In genomic region chr16:82562183-82562677, GRCh38 we compare ENCODE assay signal across 22 cellular contexts.
DNase-seq lines count a peak whose midpoint lies in the region; ATAC-seq, FAIRE-seq and TF ChIP-seq lines count a peak whose summit lies in the region.
"Had no signal": no experiment of that assay in that cellular context is flagged by ENCODE, and none has a peak within 500 bp of the region (broad histone marks: within the 10 kb centered on the region; RNA-seq: fewer than 3 reads in every experiment).

No MANE protein-coding gene starts in this region.

- peak overlapping the region in 1 of 2 donors; percentile 59 for H3K27ac Mint-ChIP-seq in effector memory CD8-positive, alpha-beta T cell
- H3K27ac Mint-ChIP-seq in stimulated activated effector memory CD8-positive, alpha-beta T cell treated with anti-CD3 and anti-CD28 coated beads, Interleukin-12 subunit alpha, Interleukin-12 subunit beta, amount 100 ng/mL, for 72 hours: no peak overlapping the region
- H3K27ac Mint-ChIP-seq: CD4-positive, alpha-beta T cell; CD8-positive, alpha-beta T cell had no signal

- no peak for TF ChIP-seq EP300 in GM12878 (IDR thresholded peaks at IDR 0.05; ENCODE audit: borderline replicate concordance in 1 of 2, control insufficient read depth in 1 of 2, low read depth in 2 of 2, low read length in 2 of 2)

- H2AFZ ChIP-seq in GM12878 (ENCODE audit: control insufficient read depth, low read depth, low read length): no peak overlapping the region

- peaks cover 0 to 5% of the 10 kb centered on the region in 2 donors for H3K4me1 Mint-ChIP-seq in effector memory CD8-positive, alpha-beta T cell (ENCODE audit: low read depth in 2 of 2)
- H3K4me1 Mint-ChIP-seq in stimulated activated effector memory CD8-positive, alpha-beta T cell treated with anti-CD3 and anti-CD28 coated beads, Interleukin-12 subunit alpha, Interleukin-12 subunit beta, amount 100 ng/mL, for 72 hours: no peaks in the 10 kb centered on the region

- no peak overlapping the region for H3K27ac ChIP-seq in GM12878 (ENCODE audit: control insufficient read depth, insufficient read depth)
- no peak overlapping the region for H3K27ac ChIP-seq in small intestine (ENCODE audit: low read depth in 1 of 2, low read length in 1 of 2)
- H3K27ac ChIP-seq: BLaER1, C4-2B had no signal

- no peak overlapping the region for H3K4me3 Mint-ChIP-seq in effector memory CD8-positive, alpha-beta T cell
- no peak overlapping the region for H3K4me3 Mint-ChIP-seq in stimulated activated effector memory CD8-positive, alpha-beta T cell treated with anti-CD3 and anti-CD28 coated beads, Interleukin-12 subunit alpha, Interleukin-12 subunit beta, amount 100 ng/mL, for 72 hours
- H3K4me3 Mint-ChIP-seq: CD4-positive, alpha-beta T cell; CD8-positive, alpha-beta T cell had no signal

- CTCF ChIA-PET in GM12878 (lab: Yijun Ruan, JAX): no interaction called here

- BruUV-seq in GM12878 (replicated peaks; lab: Mats Ljungman, UMichigan): no TSS peak

- SMC1A ChIA-PET in GM12878 (lab: Charles Lee; ENCODE audit: uncharacterized antibody, unreplicated experiment): no interaction called here

- no peak for TF ChIP-seq RAD21 in GM12878 (IDR thresholded peaks at IDR 0.05; ENCODE audit: insufficient read depth, low read depth, low read length)

- 32% methylated on average over 4 of the region's 4 CpGs for WGBS in GM12878 (ENCODE audit: insufficient coverage, insufficient replicate concordance, low lambda C conversion rate, missing lambda C conversion rate)
- WGBS in small intestine, 3 donors: 73 to 83% (median 81%) methylated on average over 4 of the region's 4 CpGs

- no peaks in the 10 kb centered on the region for H4K20me1 ChIP-seq in GM12878 (ENCODE audit: control insufficient read depth, insufficient read depth)
- H4K20me1 ChIP-seq: BLaER1 had no signal

- ATAC-seq in GM12878: no peak
- peak; percentile 52 for ATAC-seq in effector memory CD8-positive, alpha-beta T cell (replicated peaks)
- ATAC-seq in stimulated activated effector memory CD8-positive, alpha-beta T cell treated with anti-CD3 and anti-CD28 coated beads, Interleukin-12 subunit alpha, Interleukin-12 subunit beta, amount 100 ng/mL, for 72 hours: peak; percentile 47
- ATAC-seq in HG03045 (IDR thresholded peaks at IDR 0.05; ENCODE audit: unreplicated experiment): no peak
- ATAC-seq: CD8-positive, alpha-beta T cell had no signal

- no peaks in the 10 kb centered on the region for H3K27me3 ChIP-seq in GM12878 (replicated peaks in 1 of 2; ENCODE audit: control insufficient read depth in 2 of 2, insufficient read depth in 2 of 2, low read length in 1 of 2)
- H3K27me3 ChIP-seq in small intestine (ENCODE audit: control insufficient read depth in 2 of 2, insufficient read depth in 2 of 2, low read length in 2 of 2): no peaks in the 10 kb centered on the region
- H3K27me3 ChIP-seq: BE2C, BLaER1 had no signal

- H3K79me2 ChIP-seq in GM12878 (ENCODE audit: control insufficient read depth, insufficient read depth, low read length): no peaks in the 10 kb centered on the region

- no peak for TF ChIP-seq POLR2A in GM12878 (IDR thresholded peaks at IDR 0.05; ENCODE audit: low read depth, low read length)

- intact Hi-C loops in GM12878 (cut with micrococcal nuclease; ENCODE audit: unreplicated experiment): no loop called here

- no peaks in the 10 kb centered on the region for H3K36me3 Mint-ChIP-seq in effector memory CD8-positive, alpha-beta T cell (ENCODE audit: insufficient read depth)
- H3K36me3 Mint-ChIP-seq in stimulated activated effector memory CD8-positive, alpha-beta T cell treated with anti-CD3 and anti-CD28 coated beads, Interleukin-12 subunit alpha, Interleukin-12 subunit beta, amount 100 ng/mL, for 72 hours: no peaks in the 10 kb centered on the region
- H3K36me3 Mint-ChIP-seq: CD8-positive, alpha-beta T cell had no signal

- H3K4me1 ChIP-seq in GM12878 (ENCODE audit: control insufficient read depth, insufficient read depth, low read length): no peaks in the 10 kb centered on the region
- H3K4me1 ChIP-seq in small intestine (ENCODE audit: control insufficient read depth in 2 of 2, insufficient read depth in 1 of 2, low read depth in 1 of 2, low read length in 1 of 2): no peaks in the 10 kb centered on the region
- H3K4me1 ChIP-seq: BE2C, Caco-2 had no signal

- RAD21 ChIA-PET in GM12878 (lab: Charles Lee; ENCODE audit: unreplicated experiment): no interaction called here

- H3K27me3 Mint-ChIP-seq in effector memory CD8-positive, alpha-beta T cell: peaks cover 0 to 9% of the 10 kb centered on the region in 2 donors
- H3K27me3 Mint-ChIP-seq: CD4-positive, alpha-beta T cell had no signal

- TF ChIP-seq CTCF in GM12878 (IDR thresholded peaks at IDR 0.05 in 2 of 3, conservative IDR thresholded peaks at IDR 0.05 in 1 of 3; ENCODE audit: control insufficient read depth in 2 of 3, extremely low read depth in 1 of 3, insufficient read depth in 1 of 3, low read depth in 3 of 3, low read length in 3 of 3): no peak

- no peak overlapping the region for H3K9ac ChIP-seq in GM12878 (ENCODE audit: control insufficient read depth, insufficient read depth, low read length)
- H3K9ac ChIP-seq: BLaER1 had no signal

- H3K36me3 ChIP-seq in GM12878 (ENCODE audit: control insufficient read depth in 2 of 2, insufficient read depth in 2 of 2, low read length in 1 of 2) (no peaks in the 10 kb centered on the region), small intestine (ENCODE audit: control insufficient read depth in 2 of 2, insufficient read depth in 2 of 2, low read length in 2 of 2) (no peaks in the 10 kb centered on the region)
- H3K36me3 ChIP-seq: BE2C, BLaER1 had no signal

- H3K9me3 Mint-ChIP-seq in effector memory CD8-positive, alpha-beta T cell: no peaks in the 10 kb centered on the region
- peaks cover 3% of the 10 kb centered on the region for H3K9me3 Mint-ChIP-seq in stimulated activated effector memory CD8-positive, alpha-beta T cell treated with anti-CD3 and anti-CD28 coated beads, Interleukin-12 subunit alpha, Interleukin-12 subunit beta, amount 100 ng/mL, for 72 hours
- H3K9me3 Mint-ChIP-seq: CD4-positive, alpha-beta T cell; CD8-positive, alpha-beta T cell had no signal

- no peak overlapping the region for H3K4me2 ChIP-seq in GM12878 (ENCODE audit: control insufficient read depth, insufficient read depth)
- H3K4me2 ChIP-seq: BLaER1 had no signal

- in situ Hi-C loops in GM12878 (cut with MboI): no loop called here

- DNase-seq in GM12878 (ENCODE audit: low read depth, low spot score) (no peak), small intestine (no peak)
- DNase-seq in effector memory CD8-positive, alpha-beta T cell: no peak
- no peak for DNase-seq in stimulated activated effector memory CD8-positive, alpha-beta T cell treated with anti-CD3 and anti-CD28 coated beads, Interleukin-12 subunit alpha, Interleukin-12 subunit beta, amount 100 ng/mL, for 72 hours (ENCODE audit: low spot score in 2 of 2)
- DNase-seq in effector CD8-positive, alpha-beta T cell (lab: John Stamatoyannopoulos, UW): no peak
- DNase-seq: 8988T; ACHN; BE2C; Caco-2; Calu3; CD4-positive, alpha-beta T cell; CD8-positive, alpha-beta T cell; DMS79 treated with DMSO at 0.1 percent for 48 hours; GF-D8 had no signal

- no peaks in the 10 kb centered on the region for H3K9me3 ChIP-seq in GM12878 (replicated peaks; ENCODE audit: control insufficient read depth, insufficient read depth, low read length)
- H3K9me3 ChIP-seq in small intestine (ENCODE audit: control insufficient read depth, low read depth): no peaks in the 10 kb centered on the region
- H3K9me3 ChIP-seq: BE2C, BLaER1 had no signal

- no peak for FAIRE-seq in GM12878 (lab: Jason Lieb, UNC)
- no peak for FAIRE-seq in small intestine (lab: Jason Lieb, UNC)
- FAIRE-seq: A204.1, D721Med, G401.6, GM12892, GM18507 had no signal

- H3K4me3 ChIP-seq in GM12878 (no peak overlapping the region), small intestine (ENCODE audit: low read depth in 1 of 2, low read length in 2 of 2) (no peak overlapping the region)
- H3K4me3 ChIP-seq: BLaER1 had no signal

- POLR2A ChIA-PET in GM12878 (lab: Charles Lee): no interaction called here

TF ChIP-seq in GM12878, 131 proteins besides CTCF, POLR2A, EP300 and RAD21 (continues in another document):
- TF ChIP-seq YBX1 (IDR thresholded peaks at IDR 0.05): no peak
- no peak for TF ChIP-seq SMC3 (IDR thresholded peaks at IDR 0.05; ENCODE audit: borderline replicate concordance, low read length)
- TF ChIP-seq, protein P1, sequence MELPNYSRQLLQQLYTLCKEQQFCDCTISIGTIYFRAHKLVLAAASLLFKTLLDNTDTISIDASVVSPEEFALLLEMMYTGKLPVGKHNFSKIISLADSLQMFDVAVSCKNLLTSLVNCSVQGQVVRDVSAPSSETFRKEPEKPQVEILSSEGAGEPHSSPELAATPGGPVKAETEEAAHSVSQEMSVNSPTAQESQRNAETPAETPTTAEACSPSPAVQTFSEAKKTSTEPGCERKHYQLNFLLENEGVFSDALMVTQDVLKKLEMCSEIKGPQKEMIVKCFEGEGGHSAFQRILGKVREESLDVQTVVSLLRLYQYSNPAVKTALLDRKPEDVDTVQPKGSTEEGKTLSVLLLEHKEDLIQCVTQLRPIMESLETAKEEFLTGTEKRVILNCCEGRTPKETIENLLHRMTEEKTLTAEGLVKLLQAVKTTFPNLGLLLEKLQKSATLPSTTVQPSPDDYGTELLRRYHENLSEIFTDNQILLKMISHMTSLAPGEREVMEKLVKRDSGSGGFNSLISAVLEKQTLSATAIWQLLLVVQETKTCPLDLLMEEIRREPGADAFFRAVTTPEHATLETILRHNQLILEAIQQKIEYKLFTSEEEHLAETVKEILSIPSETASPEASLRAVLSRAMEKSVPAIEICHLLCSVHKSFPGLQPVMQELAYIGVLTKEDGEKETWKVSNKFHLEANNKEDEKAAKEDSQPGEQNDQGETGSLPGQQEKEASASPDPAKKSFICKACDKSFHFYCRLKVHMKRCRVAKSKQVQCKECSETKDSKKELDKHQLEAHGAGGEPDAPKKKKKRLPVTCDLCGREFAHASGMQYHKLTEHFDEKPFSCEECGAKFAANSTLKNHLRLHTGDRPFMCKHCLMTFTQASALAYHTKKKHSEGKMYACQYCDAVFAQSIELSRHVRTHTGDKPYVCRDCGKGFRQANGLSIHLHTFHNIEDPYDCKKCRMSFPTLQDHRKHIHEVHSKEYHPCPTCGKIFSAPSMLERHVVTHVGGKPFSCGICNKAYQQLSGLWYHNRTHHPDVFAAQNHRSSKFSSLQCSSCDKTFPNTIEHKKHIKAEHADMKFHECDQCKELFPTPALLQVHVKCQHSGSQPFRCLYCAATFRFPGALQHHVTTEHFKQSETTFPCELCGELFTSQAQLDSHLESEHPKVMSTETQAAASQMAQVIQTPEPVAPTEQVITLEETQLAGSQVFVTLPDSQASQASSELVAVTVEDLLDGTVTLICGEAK (IDR thresholded peaks at IDR 0.05; ENCODE audit: borderline replicate concordance): peak; percentile 57; the same call in 1 of the 2 replicates
- TF ChIP-seq EGR1 (IDR thresholded peaks at IDR 0.05; ENCODE audit: borderline replicate concordance in 1 of 2, low read depth in 2 of 2, low read length in 2 of 2): no peak
- TF ChIP-seq RCOR1 (conservative IDR thresholded peaks at IDR 0.05; ENCODE audit: low read depth, low read length): no peak

Comparison
In these comparisons a context has a peak if more than half of its experiments do, and no peak if none do; other contexts are left out.
1. ATAC-seq: peak in effector memory CD8-positive, alpha-beta T cell (single experiment) and stimulated activated effector memory CD8-positive, alpha-beta T cell treated with anti-CD3 and anti-CD28 coated beads, Interleukin-12 subunit alpha, Interleukin-12 subunit beta, amount 100 ng/mL, for 72 hours (single experiment); none in GM12878 (single experiment) and HG03045 (single experiment).